ENCODE assay signal across 8 cellular contexts in genomic region chr19:10655457-10656312, GRCh38. TPM values are rescaled to one million over a fixed set of nuclear protein-coding genes. Genes with fewer than 3 reads are reported as not detected.
DNase-seq lines count a peak whose midpoint lies in the region; ATAC-seq and TF ChIP-seq lines count a peak whose summit lies in the region.

No MANE protein-coding gene starts in this region.

- H3K9me3 ChIP-seq in right lobe of liver = no peaks in the 10 kb centered on the region
- no peaks in the 10 kb centered on the region for H3K9me3 ChIP-seq in thymus (ENCODE audit: control insufficient read depth)

- H3K27me3 Mint-ChIP-seq in activated T-cell treated with anti-CD3 and anti-CD28 coated beads, Interleukin-2, amount 50 U/mL, for 24 hours = no peaks in the 10 kb centered on the region
- peaks cover 17% of the 10 kb centered on the region for H3K27me3 Mint-ChIP-seq in brain

- peaks cover 0 to 28% (median 7%) of the 10 kb centered on the region in 4 donors for H3K4me1 ChIP-seq in right lobe of liver
- H3K4me1 ChIP-seq in thymus (ENCODE audit: control insufficient read depth, insufficient read depth, low read length) = peaks cover 11% of the 10 kb centered on the region

- TF ChIP-seq POLR2A in right lobe of liver (IDR thresholded peaks at IDR 0.05) = no peak

- TF ChIP-seq CTCF in brain (conservative IDR thresholded peaks at IDR 0.05) = no peak
- TF ChIP-seq CTCF in right lobe of liver (IDR thresholded peaks at IDR 0.05) = no peak

- peaks cover 51% of the 10 kb centered on the region for H3K4me1 Mint-ChIP-seq in activated T-cell treated with anti-CD3 and anti-CD28 coated beads, Interleukin-2, amount 50 U/mL, for 24 hours (ENCODE audit: low read depth)
- H3K4me1 Mint-ChIP-seq in brain = peaks cover 69% of the 10 kb centered on the region

- WGBS in right lobe of liver (ENCODE audit: insufficient coverage, low coverage, low lambda C conversion rate, missing lambda C conversion rate) = 4% methylated on average over 14 of the region's 16 CpGs
- WGBS in thymus = 5% methylated on average over 16 of the region's 16 CpGs

- H3K27ac ChIP-seq in right lobe of liver = peak overlapping the region in 1 of 3 donors; percentile 92
- no peak overlapping the region for H3K27ac ChIP-seq in thymus (ENCODE audit: low read depth)

- peak overlapping the region; percentile 98 for H3K27ac Mint-ChIP-seq in activated T-cell treated with anti-CD3 and anti-CD28 coated beads, Interleukin-2, amount 50 U/mL, for 24 hours
- peak overlapping the region; percentile 92 to 99 (median 92) for H3K27ac Mint-ChIP-seq in brain

- intact Hi-C loops in right lobe of liver (cut with DNase I) = no loop called here

- no peaks in the 10 kb centered on the region for H3K9me3 Mint-ChIP-seq in activated T-cell treated with anti-CD3 and anti-CD28 coated beads, Interleukin-2, amount 50 U/mL, for 24 hours
- H3K9me3 Mint-ChIP-seq in brain = peaks cover 0 to 4% (median 0%) of the 10 kb centered on the region in 5 experiments

- no peak for DNase-seq in activated T-cell treated with anti-CD3 and anti-CD28 coated beads, Interleukin-2, amount 50 U/mL, for 24 hours
- DNase-seq in activated T-cell treated with anti-CD3 and anti-CD28 coated beads, Interleukin-2, amount 50 U/mL, for 1 hour = no peak
- peak; percentile 17 for DNase-seq in NCI-H2227 (lab: John Stamatoyannopoulos, UW; ENCODE audit: unreplicated experiment)
- no peak for DNase-seq in right lobe of liver
- no peak for DNase-seq in SKM-1 treated with dmso at 0.1 percent for 144 hours (lab: John Stamatoyannopoulos, UW; ENCODE audit: unreplicated experiment)
- no peak for DNase-seq in Ammon's horn (ENCODE audit: low spot score)

- ATAC-seq in right lobe of liver = no peak

- H3K4me3 Mint-ChIP-seq in activated T-cell treated with anti-CD3 and anti-CD28 coated beads, Interleukin-2, amount 50 U/mL, for 24 hours = peak overlapping the region; percentile 90
- H3K4me3 Mint-ChIP-seq in brain = peak overlapping the region; percentile 89 to 98 (median 95)

- H3K36me3 ChIP-seq in right lobe of liver = no peaks in the 10 kb centered on the region
- peaks cover 14% of the 10 kb centered on the region for H3K36me3 ChIP-seq in thymus (ENCODE audit: control insufficient read depth, insufficient read depth)

- H3K36me3 Mint-ChIP-seq in activated T-cell treated with anti-CD3 and anti-CD28 coated beads, Interleukin-2, amount 50 U/mL, for 24 hours (ENCODE audit: low read depth) = peaks cover 81% of the 10 kb centered on the region
- peaks cover 47% of the 10 kb centered on the region for H3K36me3 Mint-ChIP-seq in brain

- H3K4me3 ChIP-seq in right lobe of liver = peak overlapping the region; percentile 93 to 97 (median 95)
- H3K4me3 ChIP-seq in thymus (ENCODE audit: low read length) = peak overlapping the region; percentile 95

- H3K27me3 ChIP-seq in right lobe of liver = no peaks in the 10 kb centered on the region
- H3K27me3 ChIP-seq in thymus (ENCODE audit: control insufficient read depth, insufficient read depth) = no peaks in the 10 kb centered on the region

RNA-seq across cellular contexts. Expression of gene ILF3, which starts 1.5 kb away (rescaled TPM):
- 261 TPM for polyA plus RNA-seq in brain (ENCODE audit: insufficient read depth, low read depth, low replicate concordance)
- total RNA-seq in right lobe of liver = 10 to 100 TPM; 40.0 to 82.3 (median 54.8) TPM
- polyA plus RNA-seq in thymus = 185 TPM

RNA-seq across cellular contexts. Expression of gene SLC44A2, which starts 30.3 kb away (rescaled TPM):
- 143 TPM for polyA plus RNA-seq in brain (ENCODE audit: insufficient read depth, low read depth, low replicate concordance)
- total RNA-seq in right lobe of liver = 10 to 100 TPM; 11.7 to 18.5 (median 15.6) TPM
- 78.4 TPM for polyA plus RNA-seq in thymus

RNA-seq across cellular contexts. Expression of gene QTRT1, which starts 45.6 kb away (rescaled TPM):
- polyA plus RNA-seq in brain (ENCODE audit: insufficient read depth, low read depth, low replicate concordance) = 23.5 TPM
- 10 to 100 TPM; 19.0 to 30.2 (median 26.8) TPM for total RNA-seq in right lobe of liver
- 72.1 TPM for polyA plus RNA-seq in thymus
